ENCODE assay signal across 26 cellular contexts in genomic region chr15:50084932-50085331, GRCh38. TPM values are rescaled to one million over a fixed set of nuclear protein-coding genes. Genes with fewer than 3 reads are reported as not detected.
"Had no signal": no experiment of that assay in that cellular context is flagged by ENCODE, and none has a peak within 500 bp of the region (broad histone marks: within the 10 kb centered on the region; RNA-seq: fewer than 3 reads in every experiment).

No MANE protein-coding gene starts in this region.

- H3K9ac ChIP-seq: neural progenitor cell had no signal

- H3K36me3 ChIP-seq: ascending aorta, cardiac muscle cell, gastrocnemius medialis, neural progenitor cell, tibial nerve had no signal

- H3K4me1 Mint-ChIP-seq: activated T-helper 17 cell treated with anti-CD3 and anti-CD28 coated beads, Interleukin-2, amount 50 U/mL, for 72 hours; brain had no signal

- H2AFZ ChIP-seq: neural progenitor cell had no signal

- H3K9me3 ChIP-seq: ascending aorta, gastrocnemius medialis, tibial nerve had no signal

- H3K4me3 Mint-ChIP-seq: activated naive CD8-positive, alpha-beta T cell; activated T-cell treated with anti-CD3 and anti-CD28 coated beads, Interleukin-2, amount 50 U/mL, for 24 hours; activated T-helper 17 cell treated with anti-CD3 and anti-CD28 coated beads, Interleukin-2, amount 50 U/mL, for 72 hours; brain; effector memory CD8-positive, alpha-beta T cell; naive thymus-derived CD4-positive, alpha-beta T cell; neural progenitor cell; T-helper 2 cell treated with Interferon-gamma antibody and Interleukin-4, amounts not matched to agents 5 μg/mL and 100 μg/mL, for 36 hours had no signal

- H3K27ac Mint-ChIP-seq: activated naive CD8-positive, alpha-beta T cell; activated T-cell treated with anti-CD3 and anti-CD28 coated beads, Interleukin-2, amount 50 U/mL, for 24 hours; activated T-helper 17 cell treated with anti-CD3 and anti-CD28 coated beads, Interleukin-2, amount 50 U/mL, for 72 hours; brain; naive thymus-derived CD4-positive, alpha-beta T cell; neural progenitor cell; T-helper 2 cell treated with Interferon-gamma antibody and Interleukin-4, amounts not matched to agents 5 μg/mL and 100 μg/mL, for 36 hours had no signal

- H3K4me1 ChIP-seq: ascending aorta, gastrocnemius medialis, neural progenitor cell, tibial nerve had no signal

- H3K27me3 ChIP-seq: ascending aorta, cardiac muscle cell, gastrocnemius medialis, neural progenitor cell, tibial nerve had no signal

- H3K27ac ChIP-seq: ascending aorta, cardiac muscle cell, coronary artery, gastrocnemius medialis, neural progenitor cell, tibial nerve, VCaP had no signal

- H3K36me3 Mint-ChIP-seq: activated naive CD8-positive, alpha-beta T cell; brain; neural progenitor cell had no signal

- H3K27me3 Mint-ChIP-seq: effector memory CD8-positive, alpha-beta T cell had no signal

- DNase-seq: activated CD4-positive, alpha-beta T cell treated with anti-CD3 and anti-CD28 coated beads, Interleukin-2, amount 50 U/mL, for 1 hour; activated CD8-positive, alpha-beta memory T cell treated with anti-CD3 and anti-CD28 coated beads for 24 hours; activated CD8-positive, alpha-beta memory T cell treated with anti-CD3 and anti-CD28 coated beads, Interleukin-2, amount 50 U/mL, for 48 hours; activated T-cell treated with anti-CD3 and anti-CD28 coated beads, Interleukin-2, amount 50 U/mL, for 24 hours; effector memory CD8-positive, alpha-beta T cell; gastrocnemius medialis; glutamatergic neuron; islet precursor cell; left cardiac atrium; midbrain; naive thymus-derived CD4-positive, alpha-beta T cell; right cardiac atrium; stimulated activated CD4-positive, alpha-beta T cell treated with anti-CD3 and anti-CD28 coated beads, Interleukin-2, amount 100 ng/mL, for 48 hours; stimulated activated naive CD4-positive, alpha-beta T cell treated with Interleukin-2 at 50 U/mL for 16 hours; T-helper 1 cell had no signal

- ATAC-seq: activated T-helper 17 cell treated with anti-CD3 and anti-CD28 coated beads, Interleukin-2, amount 50 U/mL, for 72 hours; effector memory CD8-positive, alpha-beta T cell; gastrocnemius medialis; left cardiac atrium; naive thymus-derived CD4-positive, alpha-beta T cell; right cardiac atrium had no signal

- H3K4me3 ChIP-seq: ascending aorta, cardiac muscle cell, coronary artery, gastrocnemius medialis, neural progenitor cell, tibial nerve had no signal

- H3K9me3 Mint-ChIP-seq: activated T-cell treated with anti-CD3 and anti-CD28 coated beads, Interleukin-2, amount 50 U/mL, for 24 hours; activated T-helper 17 cell treated with anti-CD3 and anti-CD28 coated beads, Interleukin-2, amount 50 U/mL, for 72 hours; neural progenitor cell had no signal

- H3K4me2 ChIP-seq: neural progenitor cell had no signal

RNA-seq across cellular contexts. Expression of gene ATP8B4, which starts 34.1 kb away (rescaled TPM):
- total RNA-seq: pulmonary artery endothelial cell had no signal
- polyA plus RNA-seq: naive thymus-derived CD4-positive, alpha-beta T cell had no signal
